In genomic region chr3:119559441-119559963, GRCh38 we compare ENCODE assay signal across 1 cellular context.
A peak's percentile ranks its signal among the peaks of the same experiment; 100 is the strongest.
TF ChIP-seq lines count a peak whose summit lies in the region.

A gene with protein sequence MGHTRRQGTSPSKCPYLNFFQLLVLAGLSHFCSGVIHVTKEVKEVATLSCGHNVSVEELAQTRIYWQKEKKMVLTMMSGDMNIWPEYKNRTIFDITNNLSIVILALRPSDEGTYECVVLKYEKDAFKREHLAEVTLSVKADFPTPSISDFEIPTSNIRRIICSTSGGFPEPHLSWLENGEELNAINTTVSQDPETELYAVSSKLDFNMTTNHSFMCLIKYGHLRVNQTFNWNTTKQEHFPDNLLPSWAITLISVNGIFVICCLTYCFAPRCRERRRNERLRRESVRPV (minus strand): TSS chr3:119559614. CDS start chr3:119557728, 1,886 bp downstream.

TF ChIP-seq in K562, 482 proteins besides CTCF, POLR2A, EP300 and RAD21 (continued from another document):
- TF ChIP-seq HMBOX1 (IDR thresholded peaks at IDR 0.05) (peak; percentile 98), JUND (IDR thresholded peaks at IDR 0.05; ENCODE audit: borderline replicate concordance, low read depth, low read length) (peak; percentile 31; the same call in 1 of the 2 replicates), JUND (tag; IDR thresholded peaks at IDR 0.05; ENCODE audit: borderline replicate concordance, low read depth, low read length) (no peak), EWSR1 (IDR thresholded peaks at IDR 0.05; ENCODE audit: borderline replicate concordance, low read depth, partially characterized antibody) (no peak), PHF20 (IDR thresholded peaks at IDR 0.05; ENCODE audit: partially characterized antibody) (no peak), MTA3 (IDR thresholded peaks at IDR 0.05; ENCODE audit: borderline replicate concordance) (0 out of 2 replicates have a peak, but pooled peaks have one; percentile 25), CREM (IDR thresholded peaks at IDR 0.05; ENCODE audit: low read depth) (0 out of 2 replicates have a peak, but pooled peaks have one; percentile 12), ZNF316 (IDR thresholded peaks at IDR 0.05) (peak; percentile 31; the same call in 1 of the 2 replicates), FOXM1 (IDR thresholded peaks at IDR 0.05; ENCODE audit: low read depth) (no peak), FOXM1 (CRISPR knock-in tag; IDR thresholded peaks at IDR 0.05; ENCODE audit: low read depth) (no peak), DMBX1 (CRISPR knock-in tag; IDR thresholded peaks at IDR 0.05; ENCODE audit: borderline replicate concordance) (0 out of 2 replicates have a peak, but pooled peaks have one; percentile 29), NR1H2 (CRISPR knock-in tag; IDR thresholded peaks at IDR 0.05) (no peak), POLR2H (tag; IDR thresholded peaks at IDR 0.05; ENCODE audit: low read depth) (peak; percentile 68), NR2C2 (CRISPR knock-in tag; IDR thresholded peaks at IDR 0.05) (no peak), NR2C2 (tag; IDR thresholded peaks at IDR 0.05) (peak; percentile 49), SMAD1 (IDR thresholded peaks at IDR 0.05; ENCODE audit: low read depth, low read length, partially characterized antibody) (no peak), SMC3 (conservative IDR thresholded peaks at IDR 0.05; ENCODE audit: insufficient read depth, low read depth, low read length) (peak; percentile 37; the same call in 1 of the 2 replicates), NFE2 (IDR thresholded peaks at IDR 0.05; ENCODE audit: low read depth) (peak; percentile 18; the same call in 1 of the 2 replicates), MAZ (CRISPR knock-in tag; conservative IDR thresholded peaks at IDR 0.05 in 1 of 2, IDR thresholded peaks at IDR 0.05 in 1 of 2) (0 out of 4 replicates have a peak, but pooled peaks of 1 of the 2 experiments have one; percentile 41), ZNF165 (CRISPR knock-in tag; IDR thresholded peaks at IDR 0.05; ENCODE audit: borderline replicate concordance) (no peak), HDAC2 (IDR thresholded peaks at IDR 0.05) (no peak), ZNF324 (CRISPR knock-in tag; IDR thresholded peaks at IDR 0.05) (no peak), TAF7 (tag; IDR thresholded peaks at IDR 0.05) (peak; percentile 77)
- TF ChIP-seq, protein P1, sequence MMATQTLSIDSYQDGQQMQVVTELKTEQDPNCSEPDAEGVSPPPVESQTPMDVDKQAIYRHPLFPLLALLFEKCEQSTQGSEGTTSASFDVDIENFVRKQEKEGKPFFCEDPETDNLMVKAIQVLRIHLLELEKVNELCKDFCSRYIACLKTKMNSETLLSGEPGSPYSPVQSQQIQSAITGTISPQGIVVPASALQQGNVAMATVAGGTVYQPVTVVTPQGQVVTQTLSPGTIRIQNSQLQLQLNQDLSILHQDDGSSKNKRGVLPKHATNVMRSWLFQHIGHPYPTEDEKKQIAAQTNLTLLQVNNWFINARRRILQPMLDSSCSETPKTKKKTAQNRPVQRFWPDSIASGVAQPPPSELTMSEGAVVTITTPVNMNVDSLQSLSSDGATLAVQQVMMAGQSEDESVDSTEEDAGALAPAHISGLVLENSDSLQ (IDR thresholded peaks at IDR 0.05), result 0 out of 2 replicates have a peak, but pooled peaks have one; percentile 34
TF ChIP-seq in K562: peak in this region for 18.
